Comparison of ENCODE assay signal across 10 cellular contexts in the genomic region with DNA sequence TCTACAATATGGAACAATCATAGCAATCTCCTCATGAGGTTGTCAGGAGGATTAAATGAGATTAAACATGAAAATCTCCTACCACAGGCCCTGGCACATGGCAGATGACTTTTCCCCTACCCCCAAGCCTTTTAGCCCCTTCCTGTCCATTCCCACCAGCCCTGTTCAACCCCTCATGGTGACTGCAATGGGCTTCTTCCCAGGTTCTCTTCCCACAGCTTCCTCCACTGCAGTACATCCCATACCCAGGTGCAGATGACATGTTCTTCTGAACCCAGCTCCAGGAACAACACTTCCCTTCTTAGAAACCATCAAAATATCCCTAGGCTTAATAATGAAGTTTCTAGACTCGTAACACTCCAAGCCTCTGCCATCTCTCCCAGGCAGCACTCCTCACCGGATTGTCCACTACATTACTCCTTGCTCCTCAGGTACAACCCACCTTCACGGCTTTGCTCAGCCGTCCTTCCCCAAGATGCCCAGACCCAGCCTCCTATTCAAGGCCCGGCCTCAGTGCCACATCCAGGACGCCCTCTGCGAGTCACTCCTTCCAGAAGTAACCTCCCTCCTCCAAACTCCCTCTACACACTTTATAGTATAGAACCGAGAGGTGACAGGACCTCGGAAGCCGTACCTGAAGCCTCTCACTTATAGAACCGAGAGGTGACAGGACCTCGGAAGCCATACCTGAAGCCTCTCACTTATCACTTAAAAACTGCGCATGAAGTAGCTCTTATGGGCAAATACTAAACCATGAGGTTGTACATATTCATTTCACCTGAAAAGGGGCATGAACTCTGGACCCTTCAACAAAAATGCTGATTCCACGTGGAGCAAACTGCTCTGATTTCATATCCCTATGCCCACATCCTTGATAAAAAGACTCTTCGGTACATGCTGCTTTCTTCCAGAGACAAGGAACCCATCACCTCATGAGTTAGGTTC. TPM values are rescaled to one million over a fixed set of nuclear protein-coding genes. Genes with fewer than 3 reads are reported as not detected.
DNase-seq lines count a peak whose midpoint lies in the region; ATAC-seq and TF ChIP-seq lines count a peak whose summit lies in the region.
"Had no signal": no experiment of that assay in that cellular context is flagged by ENCODE, and none has a peak within 500 bp of the region (broad histone marks: within the 10 kb centered on the region; RNA-seq: fewer than 3 reads in every experiment).

No MANE protein-coding gene starts in this region.

- WGBS in suprapubic skin, result 94% methylated on average over 15 of the region's 15 CpGs

- no peaks in the 10 kb centered on the region for H3K36me3 ChIP-seq in suprapubic skin

- H3K9me3 Mint-ChIP-seq in activated T-cell treated with anti-CD3 and anti-CD28 coated beads, Interleukin-2, amount 50 U/mL, for 4 hours, result no peaks in the 10 kb centered on the region
- peaks cover 2% of the 10 kb centered on the region for H3K9me3 Mint-ChIP-seq in activated CD4-positive, alpha-beta memory T cell treated with anti-CD3 and anti-CD28 coated beads, Interleukin-2, amount 10 ng/mL, durations not matched to agents 7 days and 5 days
- peaks cover 12% of the 10 kb centered on the region for H3K9me3 Mint-ChIP-seq in glutamatergic neuron (ENCODE audit: unreplicated experiment)

- H3K4me1 ChIP-seq in suprapubic skin, result peaks cover 17% of the 10 kb centered on the region

- ATAC-seq in activated T-cell treated with anti-CD3 and anti-CD28 coated beads, Interleukin-2, amount 50 U/mL, for 4 hours, result no peak
- ATAC-seq in GM19452 (IDR thresholded peaks at IDR 0.05; ENCODE audit: unreplicated experiment) (no peak), SK-N-SH treated with all-trans-retinoic acid at 6 μM for 48 hours (no peak)

- peaks cover 69% of the 10 kb centered on the region for H3K4me1 Mint-ChIP-seq in activated T-cell treated with anti-CD3 and anti-CD28 coated beads, Interleukin-2, amount 50 U/mL, for 4 hours (ENCODE audit: low read depth)
- H3K4me1 Mint-ChIP-seq in activated CD4-positive, alpha-beta memory T cell treated with anti-CD3 and anti-CD28 coated beads, Interleukin-2, amount 10 ng/mL, durations not matched to agents 7 days and 5 days, result peaks cover 69% of the 10 kb centered on the region
- peaks cover 16% of the 10 kb centered on the region for H3K4me1 Mint-ChIP-seq in glutamatergic neuron (ENCODE audit: low read depth, unreplicated experiment)

- H3K27me3 ChIP-seq in suprapubic skin, result peaks cover 3% of the 10 kb centered on the region

- H3K9me3 ChIP-seq in suprapubic skin, result peaks cover under 1% of the 10 kb centered on the region

- no peak for DNase-seq in activated T-cell treated with anti-CD3 and anti-CD28 coated beads, Interleukin-2, amount 50 U/mL, for 4 hours
- DNase-seq in activated T-cell treated with anti-CD3 and anti-CD28 coated beads for 4 hours (no peak), glutamatergic neuron (no peak), suprapubic skin (ENCODE audit: low spot score in 2 of 2) (no peak), cerebellar cortex (ENCODE audit: low spot score) (no peak)
- peak; percentile 20 for DNase-seq in activated CD4-positive, alpha-beta memory T cell treated with anti-CD3 and anti-CD28 coated beads, Interleukin-2, amount 10 ng/mL, durations not matched to agents 7 days and 5 days
- DNase-seq: GOT3, NCI-H226 had no signal

- peak overlapping the region; percentile 54 for H3K4me3 ChIP-seq in suprapubic skin

- TF ChIP-seq CTCF in glutamatergic neuron (IDR thresholded peaks at IDR 0.05; ENCODE audit: partially characterized antibody, unreplicated experiment) (no peak), suprapubic skin (IDR thresholded peaks at IDR 0.05) (no peak)

- no peaks in the 10 kb centered on the region for H3K27me3 Mint-ChIP-seq in activated T-cell treated with anti-CD3 and anti-CD28 coated beads, Interleukin-2, amount 50 U/mL, for 4 hours (ENCODE audit: low read depth)
- H3K27me3 Mint-ChIP-seq in activated CD4-positive, alpha-beta memory T cell treated with anti-CD3 and anti-CD28 coated beads, Interleukin-2, amount 10 ng/mL, durations not matched to agents 7 days and 5 days, result no peaks in the 10 kb centered on the region
- peaks cover 7% of the 10 kb centered on the region for H3K27me3 Mint-ChIP-seq in glutamatergic neuron (ENCODE audit: unreplicated experiment)

- H3K27ac ChIP-seq in suprapubic skin, result peak overlapping the region; percentile 86

- peak overlapping the region; percentile 94 for H3K4me3 Mint-ChIP-seq in activated T-cell treated with anti-CD3 and anti-CD28 coated beads, Interleukin-2, amount 50 U/mL, for 4 hours
- peak overlapping the region; percentile 89 for H3K4me3 Mint-ChIP-seq in activated CD4-positive, alpha-beta memory T cell treated with anti-CD3 and anti-CD28 coated beads, Interleukin-2, amount 10 ng/mL, durations not matched to agents 7 days and 5 days
- peak overlapping the region; percentile 80 for H3K4me3 Mint-ChIP-seq in glutamatergic neuron (ENCODE audit: unreplicated experiment)

- CTCF ChIA-PET in activated CD4-positive, alpha-beta memory T cell treated with anti-CD3 and anti-CD28 coated beads, Interleukin-2, amount 10 ng/mL, durations not matched to agents 7 days and 5 days (lab: Charles Lee), result interaction anchor here (1.2 kb wide), 1 partner anchor 10 kb away, joined by 3 read pairs; no protein-coding TSS in a partner anchor

- POLR2A ChIA-PET in activated CD4-positive, alpha-beta memory T cell treated with anti-CD3 and anti-CD28 coated beads, Interleukin-2, amount 10 ng/mL, durations not matched to agents 7 days and 5 days (lab: Charles Lee), result interaction anchor here (0.6 to 1.2 kb wide), 4 partner anchors 8 to 898 kb away, joined by 3 read pairs; partner anchors contain the start of genes AKAP3 and NDUFA9

- H3K27ac Mint-ChIP-seq in activated CD4-positive, alpha-beta memory T cell treated with anti-CD3 and anti-CD28 coated beads, Interleukin-2, amount 10 ng/mL, durations not matched to agents 7 days and 5 days, result peak overlapping the region; percentile 97
- no peak overlapping the region for H3K27ac Mint-ChIP-seq in glutamatergic neuron (ENCODE audit: unreplicated experiment)

- no peak for TF ChIP-seq EP300 in suprapubic skin (IDR thresholded peaks at IDR 0.05)

- peaks cover 16% of the 10 kb centered on the region for H3K36me3 Mint-ChIP-seq in activated T-cell treated with anti-CD3 and anti-CD28 coated beads, Interleukin-2, amount 50 U/mL, for 4 hours (ENCODE audit: insufficient read depth)
- H3K36me3 Mint-ChIP-seq in activated CD4-positive, alpha-beta memory T cell treated with anti-CD3 and anti-CD28 coated beads, Interleukin-2, amount 10 ng/mL, durations not matched to agents 7 days and 5 days (ENCODE audit: low read depth), result peaks cover 51% of the 10 kb centered on the region
- H3K36me3 Mint-ChIP-seq in glutamatergic neuron (ENCODE audit: unreplicated experiment), result peaks cover 7% of the 10 kb centered on the region

- no peak for TF ChIP-seq POLR2A in suprapubic skin (IDR thresholded peaks at IDR 0.05)

TF ChIP-seq in SK-N-SH treated with all-trans-retinoic acid at 6 μM for 48 hours, 23 proteins besides CTCF, POLR2A, EP300 and RAD21:
- TF ChIP-seq GLIS3 (CRISPR knock-in tag; IDR thresholded peaks at IDR 0.05) (no peak), ZNF565 (CRISPR knock-in tag; conservative IDR thresholded peaks at IDR 0.05; ENCODE audit: low read depth) (no peak)
TF ChIP-seq in SK-N-SH treated with all-trans-retinoic acid at 6 μM for 48 hours: peak in this region for 0.

RNA-seq across cellular contexts. Expression of gene CRACR2A, which starts 1.5 kb away (rescaled TPM):
- 10 to 100 TPM; 31.8 to 48.0 (median 46.2) TPM for total RNA-seq in activated T-cell treated with anti-CD3 and anti-CD28 coated beads, Interleukin-2, amount 50 U/mL, for 4 hours
- total RNA-seq in activated CD4-positive, alpha-beta memory T cell treated with anti-CD3 and anti-CD28 coated beads, Interleukin-2, amount 10 ng/mL, durations not matched to agents 7 days and 5 days, result 10 to 100 TPM; 32.4 to 34.3 TPM
- total RNA-seq in glutamatergic neuron (ENCODE audit: unreplicated experiment) (4.5 TPM), suprapubic skin (10 to 100 TPM in 2 of 4 donors, 1 to 10 TPM in 2; 4.8 to 18.2 (median 10.6) TPM)
